ENCODE assay signal across 8 cellular contexts in genomic region chr4:47463235-47463956, GRCh38. TPM values are rescaled to one million over a fixed set of nuclear protein-coding genes. Genes with fewer than 3 reads are reported as not detected.
DNase-seq lines count a peak whose midpoint lies in the region; ATAC-seq, FAIRE-seq and TF ChIP-seq lines count a peak whose summit lies in the region.

Gene COMMD8 (minus strand): TSS chr4:47463702. CDS start chr4:47463651, 51 bp downstream.

- peak; percentile 99 for FAIRE-seq in GM19239 (lab: Jason Lieb, UNC)

- H4K20me1 ChIP-seq in BLaER1 = no peaks in the 10 kb centered on the region

- H3K27ac Mint-ChIP-seq in activated CD4-positive, alpha-beta T cell treated with anti-CD3 and anti-CD28 coated beads for 36 hours = peak within 1 kb of the TSS; percentile 52

- DNase-seq in GM19239 (ENCODE audit: insufficient read length, low spot score) (peak; percentile 86), NCI-H524 (lab: John Stamatoyannopoulos, UW) (peak; percentile 96 to 97), kidney epithelial cell (ENCODE audit: low read depth) (peak; percentile 87)
- peak; percentile 98 for DNase-seq in activated CD4-positive, alpha-beta T cell treated with anti-CD3 and anti-CD28 coated beads for 36 hours
- peak; percentile 95 to 96 for DNase-seq in stimulated activated CD4-positive, alpha-beta T cell treated with anti-CD3 and anti-CD28 coated beads, Interleukin-15, amount 100 ng/mL, for 48 hours (ENCODE audit: low read depth in 2 of 2)

- peaks cover 31% of the 10 kb centered on the region for H3K4me1 Mint-ChIP-seq in activated CD4-positive, alpha-beta T cell treated with anti-CD3 and anti-CD28 coated beads for 36 hours

- intact Hi-C loops in activated CD4-positive, alpha-beta T cell treated with anti-CD3 and anti-CD28 coated beads for 36 hours (cut with DNase I, micrococcal nuclease) = loop anchor here (1.0 to 10.0 kb wide), 4 partner anchors 22 to 451 kb away; partner anchors contain the start of genes ATP10D (in 2 of the 2) and NFXL1 (in 2 of the 2)

- H3K27ac ChIP-seq in BLaER1 (peak within 1 kb of the TSS; percentile 89), cingulate gyrus (ENCODE audit: low read depth, low read length) (peak within 1 kb of the TSS; percentile 66)

- H3K36me3 Mint-ChIP-seq in activated CD4-positive, alpha-beta T cell treated with anti-CD3 and anti-CD28 coated beads for 36 hours (ENCODE audit: low read depth) = peaks cover 4% of the 10 kb centered on the region

- H3K9ac ChIP-seq in BLaER1 = peak within 1 kb of the TSS; percentile 85

- H3K36me3 ChIP-seq in BLaER1 (no peaks in the 10 kb centered on the region), kidney epithelial cell (ENCODE audit: control insufficient read depth, insufficient read depth, low read length) (no peaks in the 10 kb centered on the region)

- no peaks in the 10 kb centered on the region for H3K27me3 Mint-ChIP-seq in activated CD4-positive, alpha-beta T cell treated with anti-CD3 and anti-CD28 coated beads for 36 hours

- H3K4me1 ChIP-seq in BLaER1 = peaks cover 30% of the 10 kb centered on the region

- CTCF ChIA-PET in activated CD4-positive, alpha-beta T cell treated with anti-CD3 and anti-CD28 coated beads for 36 hours (lab: Charles Lee) = interaction anchor here (0.6 to 2.3 kb wide), 7 partner anchors 18 to 377 kb away, joined by 3 to 18 read pairs (median 3); partner anchors contain the start of gene ATP10D

- POLR2A ChIA-PET in activated CD4-positive, alpha-beta T cell treated with anti-CD3 and anti-CD28 coated beads for 36 hours (lab: Charles Lee) = interaction anchor here (0.7 kb wide), 1 partner anchor 348 kb away, joined by 3 read pairs; no protein-coding TSS in a partner anchor

- H3K4me3 ChIP-seq in BLaER1 (peak within 1 kb of the TSS; percentile 92), kidney epithelial cell (ENCODE audit: low read depth, low read length) (peak within 1 kb of the TSS; percentile 75)

- peak; percentile 84 for ATAC-seq in HG03457 (IDR thresholded peaks at IDR 0.05; ENCODE audit: unreplicated experiment)
- ATAC-seq in activated CD4-positive, alpha-beta T cell treated with anti-CD3 and anti-CD28 coated beads for 36 hours = peak; percentile 97

- peak; percentile 3 for TF ChIP-seq CTCF in kidney epithelial cell (IDR thresholded peaks at IDR 0.05; ENCODE audit: insufficient read depth, low read length, poor library complexity, severe bottlenecking)

- H3K9me3 Mint-ChIP-seq in activated CD4-positive, alpha-beta T cell treated with anti-CD3 and anti-CD28 coated beads for 36 hours (ENCODE audit: low read depth) = no peaks in the 10 kb centered on the region

- H3K9me3 ChIP-seq in BLaER1 = no peaks in the 10 kb centered on the region

- H3K27me3 ChIP-seq in BLaER1 (no peaks in the 10 kb centered on the region), kidney epithelial cell (ENCODE audit: control insufficient read depth, insufficient read depth, low read length) (no peaks in the 10 kb centered on the region)

- H3K4me3 Mint-ChIP-seq in activated CD4-positive, alpha-beta T cell treated with anti-CD3 and anti-CD28 coated beads for 36 hours = peak within 1 kb of the TSS; percentile 82

- H3K4me2 ChIP-seq in BLaER1 = peak within 1 kb of the TSS; percentile 92

RNA-seq across cellular contexts. Expression of gene COMMD8, which starts in this region (rescaled TPM):
- 10 to 100 TPM; 15.0 to 26.5 TPM for total RNA-seq in activated CD4-positive, alpha-beta T cell treated with anti-CD3 and anti-CD28 coated beads for 36 hours
- total RNA-seq in kidney epithelial cell = 33.7 and 38.1 TPM in 2 replicates

Comparison
In these comparisons a context has a peak if more than half of its experiments do, and no peak if none do; other contexts are left out.
1. Peak in every context shown above with its lines: DNase-seq, ATAC-seq, H3K4me3 ChIP-seq and H3K27ac ChIP-seq.